Comparison of ENCODE assay signal across 35 cellular contexts in the genomic region with DNA sequence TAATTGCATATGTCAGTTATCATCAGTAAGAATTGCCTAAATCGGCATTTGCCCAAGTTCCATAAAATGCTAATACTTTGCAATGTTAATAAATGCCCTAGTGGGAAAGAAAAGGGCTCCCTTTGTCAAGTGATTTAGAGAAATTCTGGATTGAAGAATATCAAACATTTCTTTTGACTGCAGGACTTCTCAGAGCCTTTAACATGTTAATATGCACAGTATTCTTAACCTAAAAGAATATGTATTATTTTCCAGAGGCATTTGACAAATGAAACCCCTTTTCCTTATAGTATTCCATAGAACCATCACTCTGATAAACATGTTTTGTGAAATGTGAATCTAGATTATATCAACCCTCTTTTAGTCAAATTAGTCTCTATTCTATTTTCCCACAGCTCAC.
"Had no signal": no experiment of that assay in that cellular context is flagged by ENCODE, and none has a peak within 500 bp of the region (broad histone marks: within the 10 kb centered on the region; RNA-seq: fewer than 3 reads in every experiment).

No MANE protein-coding gene starts in this region.

- DNase-seq: Kasumi-1, MG63, MM.1S, MV-4-11, NCI-H1048, NCI-H1092, NCI-H1092 treated with DMSO at 0.1 percent for 48 hours, NCI-H1105, NCI-H1105 treated with DMSO at 0.1 percent for 48 hours, NCI-H1417, NCI-H1417 treated with DMSO at 0.1 percent for 48 hours, NCI-H1436, NCI-H1436 treated with DMSO at 0.1 percent for 48 hours, NCI-H146, NCI-H1694, NCI-H1694 treated with DMSO at 0.1 percent for 48 hours, NCI-H187, NCI-H187 treated with DMSO at 0.1 percent for 48 hours, NCI-H1930, NCI-H2029, NCI-H2029 treated with DMSO at 0.1 percent for 48 hours, NCI-H2081, NCI-H2081 treated with DMSO at 0.1 percent for 48 hours, NCI-H2107, NCI-H2171, NCI-H2171 treated with DMSO at 0.1 percent for 48 hours, NCI-H2227 treated with DMSO at 0.1 percent for 48 hours, NCI-H226, NCI-H345, NCI-H446, NCI-H446 treated with DMSO at 0.1 percent for 48 hours, NCI-H510A, NCI-H510A treated with DMSO at 0.1 percent for 48 hours, NCI-H524, NCI-H524 treated with DMSO at 0.1 percent for 48 hours had no signal

- H3K27me3 ChIP-seq: MG63 had no signal

- H3K9me3 ChIP-seq: MG63 had no signal

- H3K36me3 ChIP-seq: MG63 had no signal

- H3K4me3 ChIP-seq: MG63 had no signal
